16 cellular contexts compared by ENCODE assay signal in genomic region chr5:71664615-71665014, GRCh38. TPM values are rescaled to one million over a fixed set of nuclear protein-coding genes. Genes with fewer than 3 reads are reported as not detected.
"Had no signal": no experiment of that assay in that cellular context is flagged by ENCODE, and none has a peak within 500 bp of the region (broad histone marks: within the 10 kb centered on the region; RNA-seq: fewer than 3 reads in every experiment).

No MANE protein-coding gene starts in this region.

RNA-seq across cellular contexts. Expression of gene CARTPT, which starts 54.5 kb away (rescaled TPM):
- total RNA-seq: activated CD4-positive, alpha-beta memory T cell treated with anti-CD3 and anti-CD28 coated beads, Interleukin-2, amount 10 ng/mL, durations not matched to agents 7 days and 5 days; activated CD4-positive, alpha-beta T cell treated with anti-CD3 and anti-CD28 coated beads, Interleukin-2, amount 10 ng/mL, durations not matched to agents 7 days and 5 days; activated naive CD4-positive, alpha-beta T cell treated with anti-CD3 and anti-CD28 coated beads, Interleukin-2, amount 50 U/mL, for 72 hours; activated naive CD8-positive, alpha-beta T cell treated with anti-CD3 and anti-CD28 coated beads, Interleukin-2, amount 10 ng/mL, durations not matched to agents 7 days and 5 days; activated T-cell treated with anti-CD3 and anti-CD28 coated beads, Interleukin-2, amount 50 U/mL, for 72 hours; breast epithelium; cardiac muscle cell; dermis microvascular lymphatic vessel endothelial cell; endothelial cell of umbilical vein; esophagus squamous epithelium; fibroblast of lung; fibroblast of villous mesenchyme; glomerular endothelial cell; heart right ventricle; WTC11 had no signal
- polyA plus RNA-seq: cardiac muscle cell, endothelial cell of umbilical vein, fibroblast of lung, heart right ventricle, hepatocyte had no signal
